Comparison of ENCODE assay signal across 1 cellular context in genomic region chr10:7945025-7945424, GRCh38.
TF ChIP-seq lines count a peak whose summit lies in the region.

No MANE protein-coding gene starts in this region.

TF ChIP-seq in SK-N-SH treated with all-trans-retinoic acid at 6 μM for 48 hours, 23 proteins besides CTCF, POLR2A, EP300 and RAD21 (continued from another document):
- no peak for TF ChIP-seq TSHZ2 (CRISPR knock-in tag; IDR thresholded peaks at IDR 0.05)
- no peak for TF ChIP-seq TOX (CRISPR knock-in tag; IDR thresholded peaks at IDR 0.05; ENCODE audit: borderline replicate concordance)
- TF ChIP-seq SNAI2 (CRISPR knock-in tag; IDR thresholded peaks at IDR 0.05), result no peak
